16 cellular contexts compared by ENCODE assay signal in genomic region chr1:7279753-7280150, GRCh38.
"Had no signal": no experiment of that assay in that cellular context is flagged by ENCODE, and none has a peak within 500 bp of the region (broad histone marks: within the 10 kb centered on the region; RNA-seq: fewer than 3 reads in every experiment).

No MANE protein-coding gene starts in this region.

- H3K27me3 ChIP-seq: brain microvascular endothelial cell, uterus had no signal

- H3K36me3 ChIP-seq: brain microvascular endothelial cell, tibial artery, uterus had no signal

- H3K4me1 Mint-ChIP-seq: activated T-helper 17 cell treated with anti-CD3 and anti-CD28 coated beads, Interleukin-2, amount 50 U/mL, for 72 hours; central memory CD8-positive, alpha-beta T cell; immature natural killer cell; naive thymus-derived CD4-positive, alpha-beta T cell; stimulated activated naive B cell treated with anti-CD40 and anti-IgM and Interleukin-4, amounts not matched to agents 10 μg/mL and 1 μg/mL and 100 μg/mL, for 72 hours had no signal

- H3K4me3 ChIP-seq: tibial artery, uterus had no signal

- H3K27ac Mint-ChIP-seq: activated T-helper 17 cell treated with anti-CD3 and anti-CD28 coated beads, Interleukin-2, amount 50 U/mL, for 72 hours; immature natural killer cell; naive thymus-derived CD4-positive, alpha-beta T cell; stimulated activated naive B cell treated with anti-CD40 and anti-IgM and Interleukin-4, amounts not matched to agents 10 μg/mL and 1 μg/mL and 100 μg/mL, for 72 hours had no signal

- H3K4me3 Mint-ChIP-seq: activated T-helper 17 cell treated with anti-CD3 and anti-CD28 coated beads, Interleukin-2, amount 50 U/mL, for 72 hours; central memory CD8-positive, alpha-beta T cell; immature natural killer cell; naive thymus-derived CD4-positive, alpha-beta T cell; stimulated activated naive B cell treated with anti-CD40 and anti-IgM and Interleukin-4, amounts not matched to agents 10 μg/mL and 1 μg/mL and 100 μg/mL, for 72 hours had no signal

- H3K4me1 ChIP-seq: tibial artery, uterus had no signal

- H3K27ac ChIP-seq: brain microvascular endothelial cell, tibial artery, uterus had no signal

- H3K9me3 Mint-ChIP-seq: activated T-helper 17 cell treated with anti-CD3 and anti-CD28 coated beads, Interleukin-2, amount 50 U/mL, for 72 hours; central memory CD8-positive, alpha-beta T cell had no signal

- ATAC-seq: activated T-helper 17 cell treated with anti-CD3 and anti-CD28 coated beads, Interleukin-2, amount 50 U/mL, for 72 hours; left cardiac atrium; naive thymus-derived CD4-positive, alpha-beta T cell; stimulated activated naive B cell treated with anti-CD40 and anti-IgM and Interleukin-4, amounts not matched to agents 10 μg/mL and 1 μg/mL and 100 μg/mL, for 72 hours had no signal

- H3K36me3 Mint-ChIP-seq: immature natural killer cell; naive thymus-derived CD4-positive, alpha-beta T cell; stimulated activated naive B cell treated with anti-CD40 and anti-IgM and Interleukin-4, amounts not matched to agents 10 μg/mL and 1 μg/mL and 100 μg/mL, for 72 hours had no signal

- DNase-seq: activated CD4-positive, alpha-beta T cell treated with anti-CD3 and anti-CD28 coated beads, Interleukin-2, amount 50 U/mL, for 48 hours; activated naive CD4-positive, alpha-beta T cell treated with Interleukin-2 at 50 U/mL for 16 hours; anterior cingulate cortex; brain microvascular endothelial cell; cortex of kidney; effector CD8-positive, alpha-beta T cell; foreskin melanocyte; immature natural killer cell; left cardiac atrium; naive thymus-derived CD4-positive, alpha-beta T cell; retina; stimulated activated naive B cell treated with anti-CD40 and anti-IgM and Interleukin-4, amounts not matched to agents 10 μg/mL and 1 μg/mL and 100 μg/mL, for 72 hours; tibial artery; uterus had no signal
